In the genomic region with DNA sequence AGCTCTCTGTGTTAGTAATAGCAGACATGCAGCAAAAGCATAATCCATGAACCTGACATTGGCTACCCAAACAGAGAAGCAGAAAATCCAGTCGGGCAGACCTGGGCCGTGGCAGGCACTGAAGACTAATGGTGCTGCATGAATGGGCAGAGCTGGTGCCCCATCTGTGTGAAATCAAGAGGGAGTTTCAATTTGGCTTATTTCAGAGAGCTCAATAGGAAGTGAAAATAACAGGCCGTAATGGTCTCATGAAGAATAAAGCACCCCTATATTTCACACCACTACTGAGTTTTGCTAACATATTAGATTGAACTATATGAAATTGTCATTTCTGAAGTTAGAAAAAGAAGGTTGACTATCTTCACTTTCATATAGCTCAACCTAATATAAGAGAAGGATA, we compare ENCODE assay signal across 10 cellular contexts.
DNase-seq lines count a peak whose midpoint lies in the region; ATAC-seq, FAIRE-seq and TF ChIP-seq lines count a peak whose summit lies in the region.
"Had no signal": no experiment of that assay in that cellular context is flagged by ENCODE, and none has a peak within 500 bp of the region (broad histone marks: within the 10 kb centered on the region; RNA-seq: fewer than 3 reads in every experiment).

No MANE protein-coding gene starts in this region.

- H3K4me1 ChIP-seq in trophoblast cell (ENCODE audit: control insufficient read depth in 1 of 2, insufficient read depth in 2 of 2, low read length in 2 of 2) = peaks cover 5 to 13% of the 10 kb centered on the region in 2 experiments

- no peak overlapping the region for H3K4ac ChIP-seq in trophoblast cell (ENCODE audit: low read depth, low read length)

- H3K14ac ChIP-seq in trophoblast cell (ENCODE audit: low read length) = peak overlapping the region; percentile 86

- no peaks in the 10 kb centered on the region for H3K36me3 ChIP-seq in trophoblast cell (ENCODE audit: control insufficient read depth in 1 of 2, insufficient read depth in 2 of 2, low read length in 2 of 2)

- no peak for DNase-seq in trophoblast cell
- no peak for DNase-seq in RWPE1 (ENCODE audit: low spot score)
- no peak for DNase-seq in caudate nucleus (lab: John Stamatoyannopoulos, UW)
- no peak for DNase-seq in HTR-8/SVneo (ENCODE audit: insufficient read length, low spot score)
- DNase-seq in NCI-H1436 treated with DMSO at 0.1 percent for 48 hours (lab: John Stamatoyannopoulos, UW) = no peak
- DNase-seq: right cardiac atrium had no signal

- POLR2A ChIA-PET in RWPE1 (lab: Yijun Ruan, JAX; ENCODE audit: low non-redundant PET) = no interaction called here

- H3K4me2 ChIP-seq in trophoblast cell (ENCODE audit: low read length) = no peak overlapping the region

- H3K79me2 ChIP-seq in trophoblast cell (ENCODE audit: control insufficient read depth, insufficient read depth, low read length, poor library complexity) = peaks cover 4% of the 10 kb centered on the region

- H3K18ac ChIP-seq in trophoblast cell (ENCODE audit: low read length) = peak overlapping the region; percentile 51

- H4K12ac ChIP-seq in trophoblast cell (ENCODE audit: low read depth, low read length) = no peak overlapping the region

- H3K79me1 ChIP-seq in trophoblast cell (ENCODE audit: low read length) = peaks cover 32% of the 10 kb centered on the region

- no peak for TF ChIP-seq CTCF in RWPE1 (conservative IDR thresholded peaks at IDR 0.05; ENCODE audit: low read depth)

- CTCF ChIA-PET in RWPE1 (lab: Yijun Ruan, JAX) = interaction anchor here (0.6 to 0.7 kb wide), 4 partner anchors 15 to 150 kb away, joined by 3 to 4 read pairs (median 3); no protein-coding TSS in a partner anchor

- no peaks in the 10 kb centered on the region for H3K27me3 ChIP-seq in trophoblast cell (ENCODE audit: insufficient read depth, low read length)

- no peaks in the 10 kb centered on the region for H3K9me3 ChIP-seq in trophoblast cell (ENCODE audit: insufficient read depth, low read depth, low read length)

- no peak overlapping the region for H3K4me3 ChIP-seq in trophoblast cell (ENCODE audit: low read depth, low read length)

- H3K27ac ChIP-seq in trophoblast cell (ENCODE audit: low read depth, low read length) (peak overlapping the region; percentile 3), RWPE1 (no peak overlapping the region), caudate nucleus (ENCODE audit: low read depth, low read length) (no peak overlapping the region)

- peak overlapping the region; percentile 97 for H2BK120ac ChIP-seq in trophoblast cell (ENCODE audit: insufficient read depth, low read length, poor library complexity)

- H2BK5ac ChIP-seq in trophoblast cell (ENCODE audit: low read depth, low read length, poor library complexity) = peak overlapping the region; percentile 88

- peak overlapping the region; percentile 97 for H2BK12ac ChIP-seq in trophoblast cell (ENCODE audit: low read length)

- H2AK5ac ChIP-seq in trophoblast cell (ENCODE audit: low read length) = peak overlapping the region; percentile 92

- H2AFZ ChIP-seq in trophoblast cell (ENCODE audit: insufficient read depth, low read length, poor library complexity) = no peak overlapping the region

- no CpG with 5 or more reads among the region's 3 CpGs for WGBS in trophoblast cell (ENCODE audit: extremely low coverage, insufficient coverage, insufficient read length)

- H3K23ac ChIP-seq in trophoblast cell (ENCODE audit: low read length) = no peak overlapping the region

- H4K91ac ChIP-seq in trophoblast cell (ENCODE audit: low read depth, low read length) = peak overlapping the region; percentile 91

- H3K9ac ChIP-seq in trophoblast cell (ENCODE audit: low read length) = no peak overlapping the region

- FAIRE-seq in HTR-8/SVneo (lab: Jason Lieb, UNC) = no peak
- FAIRE-seq: RCC 7860 had no signal

- no peak overlapping the region for H4K8ac ChIP-seq in trophoblast cell (ENCODE audit: low read depth, low read length)

- ATAC-seq in GM19023 (IDR thresholded peaks at IDR 0.05; ENCODE audit: unreplicated experiment) (peak; percentile 93), HG02610 (IDR thresholded peaks at IDR 0.05; ENCODE audit: unreplicated experiment) (peak; percentile 94), HG03558 (IDR thresholded peaks at IDR 0.05; ENCODE audit: extremely low read depth, unreplicated experiment) (peak; percentile 87)
- ATAC-seq: right cardiac atrium had no signal
